In the genomic region with DNA sequence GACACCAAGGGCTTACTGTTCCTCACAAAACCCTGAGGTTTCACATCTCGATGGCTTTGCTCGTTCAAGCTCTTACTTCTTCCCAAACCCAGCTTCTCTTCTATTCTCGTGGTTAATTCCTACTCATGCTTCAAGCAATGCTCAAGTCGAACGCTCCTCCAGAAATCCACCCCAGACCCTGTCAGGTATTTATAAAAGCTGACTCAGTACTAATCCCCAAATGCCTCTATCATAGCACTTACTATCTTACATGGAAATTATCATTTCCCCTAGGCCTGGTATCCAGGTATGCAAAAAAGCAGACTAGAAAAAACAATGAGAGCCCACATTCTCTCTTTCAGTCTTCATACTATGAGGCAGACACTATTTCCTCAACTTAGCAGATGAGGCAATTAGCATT, we compare ENCODE assay signal across 14 cellular contexts. TPM values are rescaled to one million over a fixed set of nuclear protein-coding genes. Genes with fewer than 3 reads are reported as not detected.
A peak's percentile ranks its signal among the peaks of the same experiment; 100 is the strongest.
DNase-seq lines count a peak whose midpoint lies in the region; ATAC-seq and TF ChIP-seq lines count a peak whose summit lies in the region.
"Had no signal": no experiment of that assay in that cellular context is flagged by ENCODE, and none has a peak within 500 bp of the region (broad histone marks: within the 10 kb centered on the region; RNA-seq: fewer than 3 reads in every experiment).

No MANE protein-coding gene starts in this region.

- no peaks in the 10 kb centered on the region for H3K9me3 ChIP-seq in sigmoid colon
- H3K9me3 ChIP-seq: BLaER1 had no signal

- DNase-seq in activated T-cell treated with anti-CD3 and anti-CD28 coated beads, Interleukin-2, amount 50 U/mL, for 24 hours: no peak
- DNase-seq in activated T-cell treated with anti-CD3 and anti-CD28 coated beads for 4 hours (no peak), memory B cell (ENCODE audit: low spot score in 2 of 2) (no peak), sigmoid colon (no peak), cardiac septum (ENCODE audit: low spot score) (no peak)
- DNase-seq in stimulated activated naive CD8-positive, alpha-beta T cell treated with anti-CD3 and anti-CD28 coated beads, Interleukin-15, amount 100 ng/mL, for 72 hours: no peak
- DNase-seq in stimulated activated naive CD8-positive, alpha-beta T cell treated with anti-CD3 and anti-CD28 coated beads, Interleukin-15, Interleukin-2, amounts not matched to agents 100 U/mL and 50 U/mL, for 24 hours: no peak
- DNase-seq: 8988T, AML-193, DMS53, GF-D8 had no signal

- H3K27me3 Mint-ChIP-seq in activated T-cell treated with anti-CD3 and anti-CD28 coated beads, Interleukin-2, amount 50 U/mL, for 24 hours: no peaks in the 10 kb centered on the region
- H3K27me3 Mint-ChIP-seq in stimulated activated naive CD8-positive, alpha-beta T cell treated with anti-CD3 and anti-CD28 coated beads, Interleukin-15, amount 100 ng/mL, for 72 hours: no peaks in the 10 kb centered on the region
- H3K27me3 Mint-ChIP-seq in memory B cell: no peaks in the 10 kb centered on the region

- H3K4me1 ChIP-seq in sigmoid colon: peaks cover 0 to 5% (median 2%) of the 10 kb centered on the region in 4 donors

- intact Hi-C loops in sigmoid colon (cut with DNase I) (no loop called here), cardiac septum (cut with DNase I) (no loop called here)

- no peak overlapping the region for H3K27ac ChIP-seq in sigmoid colon
- H3K27ac ChIP-seq: BLaER1, HL-60 had no signal

- no peak overlapping the region for H3K4me3 Mint-ChIP-seq in activated T-cell treated with anti-CD3 and anti-CD28 coated beads, Interleukin-2, amount 50 U/mL, for 24 hours
- H3K4me3 Mint-ChIP-seq in stimulated activated naive CD8-positive, alpha-beta T cell treated with anti-CD3 and anti-CD28 coated beads, Interleukin-15, amount 100 ng/mL, for 72 hours: no peak overlapping the region
- H3K4me3 Mint-ChIP-seq in memory B cell: no peak overlapping the region

- H3K36me3 ChIP-seq in sigmoid colon: peaks cover 15 to 80% (median 18%) of the 10 kb centered on the region in 4 donors

- H3K4me3 ChIP-seq in sigmoid colon: no peak overlapping the region
- H3K4me3 ChIP-seq: BLaER1 had no signal

- no peak for ATAC-seq in stimulated activated naive CD8-positive, alpha-beta T cell treated with anti-CD3 and anti-CD28 coated beads, Interleukin-15, amount 100 ng/mL, for 72 hours
- ATAC-seq in stimulated activated naive CD8-positive, alpha-beta T cell treated with anti-CD3 and anti-CD28 coated beads, Interleukin-15, Interleukin-2, amounts not matched to agents 100 U/mL and 50 U/mL, for 24 hours: no peak
- no peak for ATAC-seq in memory B cell (ENCODE audit: low read depth)
- ATAC-seq: HCT116 had no signal

- no peak for TF ChIP-seq EP300 in sigmoid colon (IDR thresholded peaks at IDR 0.05)

- 96 to 97% methylated on average over 5 of the region's 5 CpGs for WGBS in sigmoid colon, 2 donors

- H3K9me3 Mint-ChIP-seq in activated T-cell treated with anti-CD3 and anti-CD28 coated beads, Interleukin-2, amount 50 U/mL, for 24 hours: no peaks in the 10 kb centered on the region
- no peaks in the 10 kb centered on the region for H3K9me3 Mint-ChIP-seq in stimulated activated naive CD8-positive, alpha-beta T cell treated with anti-CD3 and anti-CD28 coated beads, Interleukin-15, amount 100 ng/mL, for 72 hours
- H3K9me3 Mint-ChIP-seq in memory B cell: no peaks in the 10 kb centered on the region

- TF ChIP-seq POLR2A in sigmoid colon (IDR thresholded peaks at IDR 0.05): no peak

- H3K4me1 Mint-ChIP-seq in activated T-cell treated with anti-CD3 and anti-CD28 coated beads, Interleukin-2, amount 50 U/mL, for 24 hours (ENCODE audit: low read depth): peaks cover 23% of the 10 kb centered on the region
- peaks cover 15% of the 10 kb centered on the region for H3K4me1 Mint-ChIP-seq in stimulated activated naive CD8-positive, alpha-beta T cell treated with anti-CD3 and anti-CD28 coated beads, Interleukin-15, amount 100 ng/mL, for 72 hours
- peaks cover 2% of the 10 kb centered on the region for H3K4me1 Mint-ChIP-seq in memory B cell

- peak overlapping the region; percentile 44 for H3K27ac Mint-ChIP-seq in activated T-cell treated with anti-CD3 and anti-CD28 coated beads, Interleukin-2, amount 50 U/mL, for 24 hours
- peak overlapping the region; percentile 2 to 78 for H3K27ac Mint-ChIP-seq in stimulated activated naive CD8-positive, alpha-beta T cell treated with anti-CD3 and anti-CD28 coated beads, Interleukin-15, amount 100 ng/mL, for 72 hours
- H3K27ac Mint-ChIP-seq in memory B cell: peak overlapping the region; percentile 45

- H3K36me3 Mint-ChIP-seq in activated T-cell treated with anti-CD3 and anti-CD28 coated beads, Interleukin-2, amount 50 U/mL, for 24 hours (ENCODE audit: low read depth): peaks cover 87% of the 10 kb centered on the region
- peaks cover 42% of the 10 kb centered on the region for H3K36me3 Mint-ChIP-seq in memory B cell

- H3K27me3 ChIP-seq in sigmoid colon: no peaks in the 10 kb centered on the region
- H3K27me3 ChIP-seq: BLaER1 had no signal

- no peak for TF ChIP-seq CTCF in sigmoid colon (IDR thresholded peaks at IDR 0.05)

RNA-seq across cellular contexts. Expression of gene EBNA1BP2, which starts 6.3 kb away (rescaled TPM):
- total RNA-seq in sigmoid colon (10 to 100 TPM; 34.9 to 48.7 (median 41.6) TPM), cardiac septum (26.7 TPM)
- 10 to 100 TPM; 51.6 to 75.0 (median 63.7) TPM for polyA plus RNA-seq in sigmoid colon

RNA-seq across cellular contexts. Expression of gene CFAP57, which starts 6.4 kb away (rescaled TPM):
- total RNA-seq in sigmoid colon (under 1 TPM in 1 of 4 donors, not detected in 3; under 0.01 TPM), cardiac septum (0.13 TPM)
- under 1 TPM in 1 of 3 donors, not detected in 2; 0.06 TPM for polyA plus RNA-seq in sigmoid colon
